Comparison of ENCODE assay signal across 2 cellular contexts in the genomic region with DNA sequence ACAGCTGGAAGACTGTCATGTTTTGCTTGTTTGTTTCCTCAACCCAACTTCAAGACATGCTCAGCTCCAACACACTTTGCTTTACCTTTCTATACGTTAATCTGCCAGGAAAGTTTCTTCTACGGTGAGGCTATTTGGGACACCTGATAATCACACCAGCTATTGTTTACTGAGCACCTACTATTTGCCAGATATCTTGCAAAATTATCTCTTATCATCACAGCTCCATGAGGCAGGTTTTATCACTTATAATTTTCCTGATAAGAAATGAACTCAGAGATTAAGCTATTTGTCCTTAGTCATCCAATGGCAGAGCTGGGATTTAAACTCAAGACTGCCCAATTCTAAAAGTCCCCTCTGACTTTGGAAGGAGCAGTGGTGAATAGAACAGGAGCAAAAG.
TF ChIP-seq lines count a peak whose summit lies in the region.

No MANE protein-coding gene starts in this region.

TF ChIP-seq in GM23338, 12 proteins besides CTCF, POLR2A, EP300 and RAD21 (continued from another document):
- TF ChIP-seq ZNF114 (CRISPR knock-in tag; IDR thresholded peaks at IDR 0.05) = no peak
- no peak for TF ChIP-seq STAT1 (IDR thresholded peaks at IDR 0.05; ENCODE audit: unreplicated experiment)
- no peak for TF ChIP-seq JUNB (IDR thresholded peaks at IDR 0.05; ENCODE audit: unreplicated experiment)
- TF ChIP-seq POLR2AphosphoS5 (IDR thresholded peaks at IDR 0.05; ENCODE audit: low read depth) = no peak
- TF ChIP-seq, protein P1, sequence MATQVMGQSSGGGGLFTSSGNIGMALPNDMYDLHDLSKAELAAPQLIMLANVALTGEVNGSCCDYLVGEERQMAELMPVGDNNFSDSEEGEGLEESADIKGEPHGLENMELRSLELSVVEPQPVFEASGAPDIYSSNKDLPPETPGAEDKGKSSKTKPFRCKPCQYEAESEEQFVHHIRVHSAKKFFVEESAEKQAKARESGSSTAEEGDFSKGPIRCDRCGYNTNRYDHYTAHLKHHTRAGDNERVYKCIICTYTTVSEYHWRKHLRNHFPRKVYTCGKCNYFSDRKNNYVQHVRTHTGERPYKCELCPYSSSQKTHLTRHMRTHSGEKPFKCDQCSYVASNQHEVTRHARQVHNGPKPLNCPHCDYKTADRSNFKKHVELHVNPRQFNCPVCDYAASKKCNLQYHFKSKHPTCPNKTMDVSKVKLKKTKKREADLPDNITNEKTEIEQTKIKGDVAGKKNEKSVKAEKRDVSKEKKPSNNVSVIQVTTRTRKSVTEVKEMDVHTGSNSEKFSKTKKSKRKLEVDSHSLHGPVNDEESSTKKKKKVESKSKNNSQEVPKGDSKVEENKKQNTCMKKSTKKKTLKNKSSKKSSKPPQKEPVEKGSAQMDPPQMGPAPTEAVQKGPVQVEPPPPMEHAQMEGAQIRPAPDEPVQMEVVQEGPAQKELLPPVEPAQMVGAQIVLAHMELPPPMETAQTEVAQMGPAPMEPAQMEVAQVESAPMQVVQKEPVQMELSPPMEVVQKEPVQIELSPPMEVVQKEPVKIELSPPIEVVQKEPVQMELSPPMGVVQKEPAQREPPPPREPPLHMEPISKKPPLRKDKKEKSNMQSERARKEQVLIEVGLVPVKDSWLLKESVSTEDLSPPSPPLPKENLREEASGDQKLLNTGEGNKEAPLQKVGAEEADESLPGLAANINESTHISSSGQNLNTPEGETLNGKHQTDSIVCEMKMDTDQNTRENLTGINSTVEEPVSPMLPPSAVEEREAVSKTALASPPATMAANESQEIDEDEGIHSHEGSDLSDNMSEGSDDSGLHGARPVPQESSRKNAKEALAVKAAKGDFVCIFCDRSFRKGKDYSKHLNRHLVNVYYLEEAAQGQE (IDR thresholded peaks at IDR 0.05; ENCODE audit: unreplicated experiment) = no peak
- TF ChIP-seq CREB1 (CRISPR knock-in tag; IDR thresholded peaks at IDR 0.05; ENCODE audit: low read depth) = no peak
- TF ChIP-seq, protein P2, sequence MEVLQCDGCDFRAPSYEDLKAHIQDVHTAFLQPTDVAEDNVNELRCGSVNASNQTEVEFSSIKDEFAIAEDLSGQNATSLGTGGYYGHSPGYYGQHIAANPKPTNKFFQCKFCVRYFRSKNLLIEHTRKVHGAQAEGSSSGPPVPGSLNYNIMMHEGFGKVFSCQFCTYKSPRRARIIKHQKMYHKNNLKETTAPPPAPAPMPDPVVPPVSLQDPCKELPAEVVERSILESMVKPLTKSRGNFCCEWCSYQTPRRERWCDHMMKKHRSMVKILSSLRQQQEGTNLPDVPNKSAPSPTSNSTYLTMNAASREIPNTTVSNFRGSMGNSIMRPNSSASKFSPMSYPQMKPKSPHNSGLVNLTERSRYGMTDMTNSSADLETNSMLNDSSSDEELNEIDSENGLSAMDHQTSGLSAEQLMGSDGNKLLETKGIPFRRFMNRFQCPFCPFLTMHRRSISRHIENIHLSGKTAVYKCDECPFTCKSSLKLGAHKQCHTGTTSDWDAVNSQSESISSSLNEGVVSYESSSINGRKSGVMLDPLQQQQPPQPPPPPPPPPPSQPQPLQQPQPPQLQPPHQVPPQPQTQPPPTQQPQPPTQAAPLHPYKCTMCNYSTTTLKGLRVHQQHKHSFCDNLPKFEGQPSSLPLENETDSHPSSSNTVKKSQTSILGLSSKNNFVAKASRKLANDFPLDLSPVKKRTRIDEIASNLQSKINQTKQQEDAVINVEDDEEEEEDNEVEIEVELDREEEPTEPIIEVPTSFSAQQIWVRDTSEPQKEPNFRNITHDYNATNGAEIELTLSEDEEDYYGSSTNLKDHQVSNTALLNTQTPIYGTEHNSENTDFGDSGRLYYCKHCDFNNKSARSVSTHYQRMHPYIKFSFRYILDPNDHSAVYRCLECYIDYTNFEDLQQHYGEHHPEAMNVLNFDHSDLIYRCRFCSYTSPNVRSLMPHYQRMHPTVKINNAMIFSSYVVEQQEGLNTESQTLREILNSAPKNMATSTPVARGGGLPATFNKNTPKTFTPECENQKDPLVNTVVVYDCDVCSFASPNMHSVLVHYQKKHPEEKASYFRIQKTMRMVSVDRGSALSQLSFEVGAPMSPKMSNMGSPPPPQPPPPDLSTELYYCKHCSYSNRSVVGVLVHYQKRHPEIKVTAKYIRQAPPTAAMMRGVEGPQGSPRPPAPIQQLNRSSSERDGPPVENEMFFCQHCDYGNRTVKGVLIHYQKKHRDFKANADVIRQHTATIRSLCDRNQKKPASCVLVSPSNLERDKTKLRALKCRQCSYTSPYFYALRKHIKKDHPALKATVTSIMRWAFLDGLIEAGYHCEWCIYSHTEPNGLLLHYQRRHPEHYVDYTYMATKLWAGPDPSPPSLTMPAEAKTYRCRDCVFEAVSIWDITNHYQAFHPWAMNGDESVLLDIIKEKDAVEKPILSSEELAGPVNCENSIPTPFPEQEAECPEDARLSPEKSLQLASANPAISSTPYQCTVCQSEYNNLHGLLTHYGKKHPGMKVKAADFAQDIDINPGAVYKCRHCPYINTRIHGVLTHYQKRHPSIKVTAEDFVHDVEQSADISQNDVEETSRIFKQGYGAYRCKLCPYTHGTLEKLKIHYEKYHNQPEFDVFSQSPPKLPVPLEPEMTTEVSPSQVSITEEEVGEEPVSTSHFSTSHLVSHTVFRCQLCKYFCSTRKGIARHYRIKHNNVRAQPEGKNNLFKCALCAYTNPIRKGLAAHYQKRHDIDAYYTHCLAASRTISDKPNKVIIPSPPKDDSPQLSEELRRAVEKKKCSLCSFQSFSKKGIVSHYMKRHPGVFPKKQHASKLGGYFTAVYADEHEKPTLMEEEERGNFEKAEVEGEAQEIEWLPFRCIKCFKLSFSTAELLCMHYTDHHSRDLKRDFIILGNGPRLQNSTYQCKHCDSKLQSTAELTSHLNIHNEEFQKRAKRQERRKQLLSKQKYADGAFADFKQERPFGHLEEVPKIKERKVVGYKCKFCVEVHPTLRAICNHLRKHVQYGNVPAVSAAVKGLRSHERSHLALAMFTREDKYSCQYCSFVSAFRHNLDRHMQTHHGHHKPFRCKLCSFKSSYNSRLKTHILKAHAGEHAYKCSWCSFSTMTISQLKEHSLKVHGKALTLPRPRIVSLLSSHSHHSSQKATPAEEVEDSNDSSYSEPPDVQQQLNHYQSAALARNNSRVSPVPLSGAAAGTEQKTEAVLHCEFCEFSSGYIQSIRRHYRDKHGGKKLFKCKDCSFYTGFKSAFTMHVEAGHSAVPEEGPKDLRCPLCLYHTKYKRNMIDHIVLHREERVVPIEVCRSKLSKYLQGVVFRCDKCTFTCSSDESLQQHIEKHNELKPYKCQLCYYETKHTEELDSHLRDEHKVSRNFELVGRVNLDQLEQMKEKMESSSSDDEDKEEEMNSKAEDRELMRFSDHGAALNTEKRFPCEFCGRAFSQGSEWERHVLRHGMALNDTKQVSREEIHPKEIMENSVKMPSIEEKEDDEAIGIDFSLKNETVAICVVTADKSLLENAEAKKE (CRISPR knock-in tag; IDR thresholded peaks at IDR 0.05) = no peak
- no peak for TF ChIP-seq ZNF331 (CRISPR knock-in tag; IDR thresholded peaks at IDR 0.05; ENCODE audit: low read depth)
- TF ChIP-seq NANOG (IDR thresholded peaks at IDR 0.05; ENCODE audit: borderline replicate concordance) = no peak
- TF ChIP-seq EZH2 (IDR thresholded peaks at IDR 0.05; ENCODE audit: low read depth, unreplicated experiment) = no peak
- no peak for TF ChIP-seq EZH2phosphoT487 (IDR thresholded peaks at IDR 0.05; ENCODE audit: unreplicated experiment)
TF ChIP-seq in GM23338: peak in this region for 0.

TF ChIP-seq in endothelial cell of umbilical vein, 7 proteins besides CTCF, POLR2A, EP300 and RAD21 (continued from another document):
- TF ChIP-seq POLR2AphosphoS5 (IDR thresholded peaks at IDR 0.05; ENCODE audit: insufficient read depth, low read depth, low read length) = no peak
- TF ChIP-seq EZH2 (IDR thresholded peaks at IDR 0.05; ENCODE audit: borderline replicate concordance, low read depth, low read length, severe bottlenecking) = no peak
- no peak for TF ChIP-seq MYC (IDR thresholded peaks at IDR 0.05; ENCODE audit: low read depth, low read length)
- no peak for TF ChIP-seq GATA2 (IDR thresholded peaks at IDR 0.05; ENCODE audit: insufficient read depth, insufficient read length, low read depth, low read length)
